Comparison of ENCODE assay signal across 8 cellular contexts in the genomic region with DNA sequence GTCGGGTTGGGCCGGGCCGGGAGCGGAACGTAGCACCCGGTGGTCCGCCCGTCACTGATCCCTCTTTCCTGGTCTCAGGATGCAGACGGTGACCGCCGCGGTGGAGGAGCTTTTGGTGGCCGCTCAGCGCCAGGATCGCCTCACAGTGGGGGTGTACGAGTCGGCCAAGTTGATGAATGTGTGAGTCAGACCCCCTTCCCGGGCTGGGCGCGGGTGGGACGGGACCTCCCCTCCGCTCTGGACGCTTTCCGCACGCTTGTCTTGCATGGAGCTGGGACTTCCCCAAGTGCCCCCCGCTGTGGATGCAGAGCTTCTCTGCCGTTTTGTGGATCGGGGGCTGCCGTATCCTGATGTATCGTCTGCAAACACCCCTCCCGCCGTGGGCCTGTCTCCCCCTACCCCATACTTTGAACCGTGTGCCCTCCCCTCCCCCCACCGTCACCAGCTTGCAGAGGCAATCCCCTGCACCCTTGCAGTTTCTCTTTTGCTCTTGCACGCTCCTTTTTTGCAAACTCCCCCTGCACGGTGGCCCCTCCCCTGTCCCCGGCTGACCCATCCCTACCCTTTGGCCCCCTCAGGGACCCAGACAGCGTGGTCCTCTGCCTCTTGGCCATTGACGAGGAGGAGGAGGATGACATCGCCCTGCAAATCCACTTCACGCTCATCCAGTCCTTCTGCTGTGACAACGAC. TPM values are rescaled to one million over a fixed set of nuclear protein-coding genes. Genes with fewer than 3 reads are reported as not detected.
DNase-seq lines count a peak whose midpoint lies in the region; ATAC-seq and TF ChIP-seq lines count a peak whose summit lies in the region.

No MANE protein-coding gene starts in this region.

- peaks cover 6 to 36% (median 14%) of the 10 kb centered on the region in 4 donors for H3K4me1 Mint-ChIP-seq in CD4-positive, alpha-beta memory T cell

- peaks cover 29% of the 10 kb centered on the region for H3K79me2 ChIP-seq in OCI-LY7 (ENCODE audit: insufficient read depth, low read depth, low read length)

- H3K9me3 ChIP-seq in CD4-positive, alpha-beta memory T cell (ENCODE audit: control insufficient read depth in 1 of 2, low read length in 2 of 2), result no peaks in the 10 kb centered on the region
- H3K9me3 ChIP-seq in OCI-LY7 (ENCODE audit: low read length) (no peaks in the 10 kb centered on the region), ovary (no peaks in the 10 kb centered on the region), vagina (no peaks in the 10 kb centered on the region)

- TF ChIP-seq EP300 in ovary (IDR thresholded peaks at IDR 0.05), result no peak

- peak overlapping the region; percentile 76 for H3K4me2 ChIP-seq in OCI-LY7 (ENCODE audit: low read length)

- H3K9me3 Mint-ChIP-seq in CD4-positive, alpha-beta memory T cell, result peaks cover 0 to 16% (median 0%) of the 10 kb centered on the region in 8 donors

- no peaks in the 10 kb centered on the region for H3K27me3 Mint-ChIP-seq in CD4-positive, alpha-beta memory T cell

- 0 out of 2 replicates have a peak, but pooled peaks cover 4% of the 10 kb centered on the region for H4K20me1 ChIP-seq in OCI-LY7 (ENCODE audit: insufficient read depth, low read length)

- ATAC-seq in foreskin keratinocyte (peak; percentile 4), GM19351 (IDR thresholded peaks at IDR 0.05; ENCODE audit: unreplicated experiment) (no peak)

- H3K27me3 ChIP-seq in CD4-positive, alpha-beta memory T cell (ENCODE audit: insufficient read depth, low read length), result no peaks in the 10 kb centered on the region
- peaks cover 6% of the 10 kb centered on the region; the same call in 1 of the 2 replicates for H3K27me3 ChIP-seq in H7 (ENCODE audit: control insufficient read depth, insufficient read depth, low read length)
- no peaks in the 10 kb centered on the region for H3K27me3 ChIP-seq in foreskin keratinocyte
- H3K27me3 ChIP-seq in ovary, result no peaks in the 10 kb centered on the region
- no peaks in the 10 kb centered on the region for H3K27me3 ChIP-seq in vagina

- no peak overlapping the region for H2AFZ ChIP-seq in OCI-LY7 (ENCODE audit: low read length)

- H3K27ac Mint-ChIP-seq in CD4-positive, alpha-beta memory T cell, result peak overlapping the region; percentile 95 to 99 (median 97)

- H3K36me3 Mint-ChIP-seq in CD4-positive, alpha-beta memory T cell, result peaks cover 5 to 26% of the 10 kb centered on the region in 2 donors

- intact Hi-C loops in CD4-positive, alpha-beta memory T cell (cut with micrococcal nuclease), result loop anchor here (1.0 to 10.0 kb wide), 5 partner anchors 18 to 324 kb away; partner anchors contain the start of genes AP3D1, PLEKHJ1, SF3A2 and SGTA
- intact Hi-C loops in OCI-LY7 (cut with micrococcal nuclease; ENCODE audit: unreplicated experiment) (loop anchor here (5.0 to 10.0 kb wide), 2 partner anchors 86 to 268 kb away; partner anchors contain the start of gene SLC39A3), ovary (cut with DNase I) (loop anchor here in 2 of 4 donors (2.0 to 5.0 kb wide), 3 partner anchors 66 to 136 kb away; no protein-coding TSS in a partner anchor), vagina (cut with DNase I) (loop anchor here (2.0 kb wide), 1 partner anchor 68 kb away; no protein-coding TSS in a partner anchor)

- 0% methylated on average over 41 to 42 of the region's 42 CpGs for WGBS in ovary, 3 donors

- H3K9me2 ChIP-seq in OCI-LY7 (ENCODE audit: insufficient read depth, low read length), result no peaks in the 10 kb centered on the region

- TF ChIP-seq POLR2A in ovary (IDR thresholded peaks at IDR 0.05) (no peak), vagina (IDR thresholded peaks at IDR 0.05) (no peak)

- H3K4me3 ChIP-seq in CD4-positive, alpha-beta memory T cell (ENCODE audit: low read length in 2 of 2), result peak overlapping the region; percentile 71 to 97
- H3K4me3 ChIP-seq in H7 (ENCODE audit: insufficient read depth, low read depth, low read length) (peak overlapping the region; percentile 95), OCI-LY7 (ENCODE audit: low read depth, low read length, poor library complexity, severe bottlenecking) (peak overlapping the region; percentile 97), ovary (peak overlapping the region; percentile 86), vagina (peak overlapping the region; percentile 62 to 98)

- peaks cover 25% of the 10 kb centered on the region for H3K4me1 ChIP-seq in CD4-positive, alpha-beta memory T cell (ENCODE audit: insufficient read depth, low read length)
- H3K4me1 ChIP-seq in OCI-LY7 (ENCODE audit: insufficient read depth, low read length, poor library complexity, severe bottlenecking), result peaks cover 40% of the 10 kb centered on the region
- H3K4me1 ChIP-seq in foreskin keratinocyte, result peaks cover 5% of the 10 kb centered on the region
- peaks cover 7% of the 10 kb centered on the region for H3K4me1 ChIP-seq in ovary (ENCODE audit: insufficient read depth)
- H3K4me1 ChIP-seq in vagina, result peaks cover 41% of the 10 kb centered on the region

- H3K4me3 Mint-ChIP-seq in CD4-positive, alpha-beta memory T cell, result peak overlapping the region; percentile 99 to 100 (median 100)

- no peak for TF ChIP-seq CTCF in OCI-LY7 (conservative IDR thresholded peaks at IDR 0.05; ENCODE audit: low read length)
- TF ChIP-seq CTCF in foreskin keratinocyte (conservative IDR thresholded peaks at IDR 0.05), result no peak
- no peak for TF ChIP-seq CTCF in ovary (IDR thresholded peaks at IDR 0.05)
- no peak for TF ChIP-seq CTCF in vagina (IDR thresholded peaks at IDR 0.05)

- peak overlapping the region; percentile 76 for H3K27ac ChIP-seq in CD4-positive, alpha-beta memory T cell (ENCODE audit: low read depth, low read length)
- H3K27ac ChIP-seq in OCI-LY7 (ENCODE audit: low read depth, low read length, poor library complexity, severe bottlenecking), result peak overlapping the region; percentile 91
- H3K27ac ChIP-seq in foreskin keratinocyte, result peak overlapping the region; percentile 58
- H3K27ac ChIP-seq in ovary, result peak overlapping the region; percentile 39 to 62
- H3K27ac ChIP-seq in vagina, result peak overlapping the region; percentile 85

- CTCF ChIA-PET in CD4-positive, alpha-beta memory T cell (lab: Charles Lee; ENCODE audit: partially characterized antibody), result interaction anchor here (0.9 to 6.8 kb wide), 19 partner anchors 10 to 160 kb away, joined by 3 to 123 read pairs (median 8); no protein-coding TSS in a partner anchor
- CTCF ChIA-PET in OCI-LY7 (lab: Charles Lee; ENCODE audit: unreplicated experiment), result interaction anchor here (0.6 to 2.4 kb wide), 8 partner anchors 8 to 148 kb away, joined by 3 to 38 read pairs (median 4); no protein-coding TSS in a partner anchor

- DNase-seq in CD4-positive, alpha-beta memory T cell, result peak; percentile 60 to 76 (median 63)
- DNase-seq in H7 (peak; percentile 88), OCI-LY7 (ENCODE audit: low spot score) (peak; percentile 59), foreskin keratinocyte (no peak), ovary (peak; percentile 46 to 71 (median 62)), vagina (ENCODE audit: extremely low spot score in 2 of 2) (no peak)
- DNase-seq in activated effector memory CD4-positive, alpha-beta T cell treated with anti-CD3 and anti-CD28 coated beads, Interleukin-2, amount 50 U/mL, for 16 hours, result peak; percentile 89

- POLR2A ChIA-PET in CD4-positive, alpha-beta memory T cell (lab: Charles Lee; ENCODE audit: partially characterized antibody), result interaction anchor here (0.6 to 6.8 kb wide), 59 partner anchors 8 to 584 kb away, joined by 3 to 271 read pairs (median 6); partner anchors contain the start of genes GNG7, LMNB2, PLEKHJ1 and SGTA
- POLR2A ChIA-PET in OCI-LY7 (lab: Charles Lee), result interaction anchor here (0.7 to 3.7 kb wide), 23 partner anchors 8 to 498 kb away, joined by 3 to 72 read pairs (median 4); partner anchors contain the start of gene GNG7

- TSS peak; percentile 96 for BruUV-seq in OCI-LY7 (replicated peaks; lab: Mats Ljungman, UMichigan)

- no peaks in the 10 kb centered on the region for H3K36me3 ChIP-seq in CD4-positive, alpha-beta memory T cell (ENCODE audit: insufficient read depth, low read length)
- H3K36me3 ChIP-seq in H7 (replicated peaks; ENCODE audit: control insufficient read depth, insufficient read depth, low read length) (peaks cover 2% of the 10 kb centered on the region; the same call in 1 of the 2 replicates), OCI-LY7 (ENCODE audit: insufficient read depth, low read length) (peaks cover 17% of the 10 kb centered on the region), ovary (no peaks in the 10 kb centered on the region), vagina (no peaks in the 10 kb centered on the region)

RNA-seq across cellular contexts. Expression of gene GADD45B, which starts 0.7 kb away (rescaled TPM):
- 10 to 100 TPM; 88.2 to 88.3 TPM for total RNA-seq in CD4-positive, alpha-beta memory T cell
- 10 to 100 TPM; 44.9 to 94.4 TPM for polyA plus RNA-seq in CD4-positive, alpha-beta memory T cell
- 29.4 and 39.9 TPM in 2 replicates for total RNA-seq in H7 (2014; rRNA removed; shearing (Covaris generic))
- 98.4 and 102 TPM in 2 replicates for total RNA-seq in OCI-LY7 (2014; rRNA removed; shearing (Covaris generic))
- total RNA-seq in OCI-LY7 (2022) (36.5 and 40.5 TPM in 2 replicates), foreskin keratinocyte (39.5 and 40.9 TPM in 2 replicates), ovary (100 to 1,000 TPM in 2 of 7 donors, 10 to 100 TPM in 5; 47.0 to 414 (median 73.9) TPM), vagina (181 TPM)
- polyA plus RNA-seq in foreskin keratinocyte (49.8 and 51.1 TPM in 2 replicates), ovary (100 to 1,000 TPM in 1 of 2 donors, 10 to 100 TPM in 1; 17.8 to 120 TPM)

RNA-seq across cellular contexts. Expression of gene LMNB2, which starts 19.8 kb away (rescaled TPM):
- 10 to 100 TPM; 19.8 to 19.9 TPM for total RNA-seq in CD4-positive, alpha-beta memory T cell
- 10 to 100 TPM in 1 of 2 donors, 1 to 10 TPM in 1; 3.8 to 10.8 TPM for polyA plus RNA-seq in CD4-positive, alpha-beta memory T cell
- total RNA-seq in H7 (2014; rRNA removed; shearing (Covaris generic)), result 204 and 229 TPM in 2 replicates
- 141 and 150 TPM in 2 replicates for total RNA-seq in OCI-LY7 (2014; rRNA removed; shearing (Covaris generic))
- total RNA-seq in OCI-LY7 (2022) (113 and 117 TPM in 2 replicates), foreskin keratinocyte (134 and 170 TPM in 2 replicates), ovary (10 to 100 TPM in 6 of 7 donors, 1 to 10 TPM in 1; 8.0 to 40.9 (median 25.6) TPM), vagina (41.0 TPM)
- polyA plus RNA-seq in foreskin keratinocyte (74.5 and 96.6 TPM in 2 replicates), ovary (10 to 100 TPM; 15.3 to 17.4 TPM)

RNA-seq across cellular contexts. Expression of gene TIMM13, which starts 49.2 kb away (rescaled TPM):
- 10 to 100 TPM; 30.6 to 31.6 TPM for total RNA-seq in CD4-positive, alpha-beta memory T cell
- polyA plus RNA-seq in CD4-positive, alpha-beta memory T cell, result 10 to 100 TPM; 65.9 to 76.4 TPM
- 176 and 179 TPM in 2 replicates for total RNA-seq in H7 (2014; rRNA removed; shearing (Covaris generic))
- total RNA-seq in OCI-LY7 (2014; rRNA removed; shearing (Covaris generic)), result 55.4 and 60.0 TPM in 2 replicates
- total RNA-seq in OCI-LY7 (2022), result 95.3 and 120 TPM in 2 replicates
- 130 and 149 TPM in 2 replicates for total RNA-seq in foreskin keratinocyte
- polyA plus RNA-seq in foreskin keratinocyte, result 280 and 281 TPM in 2 replicates
- 10 to 100 TPM; 19.3 to 72.3 (median 61.6) TPM for total RNA-seq in ovary
- 10 to 100 TPM in 1 of 2 donors, 1 to 10 TPM in 1; 2.7 to 46.1 TPM for polyA plus RNA-seq in ovary
- 20.9 TPM for total RNA-seq in vagina

Comparison
In these comparisons a context has a peak if more than half of its experiments do, and no peak if none do; other contexts are left out.
1. DNase-seq: peak in CD4-positive, alpha-beta memory T cell (5 of 5), H7 (single experiment), OCI-LY7 (single experiment), activated effector memory CD4-positive, alpha-beta T cell treated with anti-CD3 and anti-CD28 coated beads, Interleukin-2, amount 50 U/mL, for 16 hours (single experiment) and ovary (5 of 5); none in foreskin keratinocyte (0 of 2) and vagina (0 of 2).
2. Peak in every context shown above with its lines, with median percentiles within 50 percentile points of each other: H3K27ac ChIP-seq and H3K4me3 ChIP-seq.